In the genomic region with DNA sequence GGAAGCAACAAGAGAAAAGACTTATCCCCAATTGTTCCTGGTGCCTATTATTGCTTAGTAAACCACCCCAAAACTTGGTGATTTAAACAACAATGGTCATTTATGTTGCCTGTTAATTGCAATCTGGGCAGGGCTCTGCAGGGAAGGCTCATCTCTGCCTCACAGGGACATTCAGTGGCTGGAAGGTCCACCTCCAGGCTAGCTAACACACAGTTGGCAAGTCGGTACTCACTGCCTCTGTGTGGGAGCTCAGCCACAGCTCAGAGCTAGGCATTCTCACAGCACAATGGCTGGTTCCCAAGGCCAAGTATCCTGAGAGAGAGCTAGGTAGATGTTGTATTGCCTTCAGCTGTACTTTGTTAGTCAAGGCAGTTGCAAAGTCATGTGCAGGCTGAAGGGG, we compare ENCODE assay signal across 29 cellular contexts.
"Had no signal": no experiment of that assay in that cellular context is flagged by ENCODE, and none has a peak within 500 bp of the region (broad histone marks: within the 10 kb centered on the region; RNA-seq: fewer than 3 reads in every experiment).

No MANE protein-coding gene starts in this region.

- DNase-seq: colonic mucosa; cortex of kidney; dermis blood vessel endothelial cell; dorsolateral prefrontal cortex; effector CD4-positive, alpha-beta T cell; effector CD8-positive, alpha-beta T cell; effector memory CD4-positive, alpha-beta T cell; effector memory CD8-positive, alpha-beta T cell; endodermal cell; erythroblast; esophagus squamous epithelium; foreskin fibroblast; foreskin keratinocyte; foreskin melanocyte; gastrocnemius medialis; glutamatergic neuron; head of caudate nucleus; heart left ventricle; heart right ventricle had no signal

- H3K27me3 ChIP-seq: colonic mucosa, dorsolateral prefrontal cortex, esophagus muscularis mucosa, esophagus squamous epithelium, foreskin keratinocyte, gastrocnemius medialis, gastroesophageal sphincter, heart left ventricle, heart right ventricle had no signal

- FAIRE-seq: colon, endometrium, endothelial cell of umbilical vein, frontal cortex had no signal

- H3K9me3 Mint-ChIP-seq: dendritic cell treated with granulocyte-macrophage colony-stimulating factor and Interleukin-4, amounts not matched to agents 40 ng/mL and 50 ng/mL, for 4 days; effector memory CD8-positive, alpha-beta T cell; endodermal cell had no signal

- H3K27me3 Mint-ChIP-seq: dendritic cell treated with granulocyte-macrophage colony-stimulating factor and Interleukin-4, amounts not matched to agents 40 ng/mL and 50 ng/mL, for 4 days; effector memory CD8-positive, alpha-beta T cell had no signal

- H3K4me3 Mint-ChIP-seq: dendritic cell treated with granulocyte-macrophage colony-stimulating factor and Interleukin-4, amounts not matched to agents 40 ng/mL and 50 ng/mL, for 4 days; effector memory CD8-positive, alpha-beta T cell; endodermal cell had no signal

- H3K27ac ChIP-seq: colonic mucosa, coronary artery, dorsolateral prefrontal cortex, epithelial cell of prostate, esophagus muscularis mucosa, esophagus squamous epithelium, foreskin keratinocyte, gastrocnemius medialis, gastroesophageal sphincter, heart left ventricle, heart right ventricle had no signal

- H3K9me3 ChIP-seq: colonic mucosa, esophagus muscularis mucosa, esophagus squamous epithelium, gastrocnemius medialis, gastroesophageal sphincter, heart left ventricle, heart right ventricle had no signal

- H3K27ac Mint-ChIP-seq: dendritic cell treated with granulocyte-macrophage colony-stimulating factor and Interleukin-4, amounts not matched to agents 40 ng/mL and 50 ng/mL, for 4 days; effector memory CD8-positive, alpha-beta T cell; endodermal cell had no signal

- H3K36me3 ChIP-seq: colonic mucosa, gastrocnemius medialis had no signal

- ATAC-seq: effector memory CD8-positive, alpha-beta T cell; esophagus mucosa; foreskin keratinocyte; gastrocnemius medialis; gastroesophageal sphincter; heart left ventricle; heart right ventricle had no signal

- H3K4me3 ChIP-seq: colonic mucosa, coronary artery, dorsolateral prefrontal cortex, esophagus muscularis mucosa, esophagus squamous epithelium, gastrocnemius medialis, gastroesophageal sphincter, heart left ventricle, heart right ventricle had no signal

- H3K4me1 ChIP-seq: colonic mucosa, esophagus muscularis mucosa, esophagus squamous epithelium, foreskin keratinocyte, gastrocnemius medialis, gastroesophageal sphincter, heart left ventricle, heart right ventricle had no signal
